ENCODE assay signal across 21 cellular contexts in genomic region chr9:27468450-27469110, GRCh38. TPM values are rescaled to one million over a fixed set of nuclear protein-coding genes. Genes with fewer than 3 reads are reported as not detected.
DNase-seq lines count a peak whose midpoint lies in the region; ATAC-seq and TF ChIP-seq lines count a peak whose summit lies in the region.
"Had no signal": no experiment of that assay in that cellular context is flagged by ENCODE, and none has a peak within 500 bp of the region (broad histone marks: within the 10 kb centered on the region; RNA-seq: fewer than 3 reads in every experiment).

No MANE protein-coding gene starts in this region.

- H3K9me3 ChIP-seq in left lung = no peaks in the 10 kb centered on the region
- H3K9me3 ChIP-seq: pancreas, stomach had no signal

- H3K27me3 Mint-ChIP-seq in stimulated activated memory B cell treated with anti-CD40 and anti-IgM and Interleukin-4, amounts not matched to agents 10 μg/mL and 1 μg/mL and 100 μg/mL, for 72 hours = no peaks in the 10 kb centered on the region

- no peak overlapping the region for H3K4me3 ChIP-seq in left lung
- H3K4me3 ChIP-seq: K562, lung, pancreas, stomach had no signal

- peaks cover 3% of the 10 kb centered on the region for H3K9me3 Mint-ChIP-seq in stimulated activated memory B cell treated with anti-CD40 and anti-IgM and Interleukin-4, amounts not matched to agents 10 μg/mL and 1 μg/mL and 100 μg/mL, for 72 hours

- H3K4me3 Mint-ChIP-seq in stimulated activated memory B cell treated with anti-CD40 and anti-IgM and Interleukin-4, amounts not matched to agents 10 μg/mL and 1 μg/mL and 100 μg/mL, for 72 hours = no peak overlapping the region
- H3K4me3 Mint-ChIP-seq: CD14-positive monocyte had no signal

- peak overlapping the region; percentile 75 for H3K27ac Mint-ChIP-seq in stimulated activated memory B cell treated with anti-CD40 and anti-IgM and Interleukin-4, amounts not matched to agents 10 μg/mL and 1 μg/mL and 100 μg/mL, for 72 hours
- H3K27ac Mint-ChIP-seq: CD14-positive monocyte had no signal

- peaks cover 4 to 7% of the 10 kb centered on the region in 2 donors for H3K4me1 ChIP-seq in left lung
- H3K4me1 ChIP-seq: pancreas had no signal

- no peaks in the 10 kb centered on the region for H3K27me3 ChIP-seq in left lung
- H3K27me3 ChIP-seq: pancreas, stomach had no signal

- DNase-seq in dermis microvascular lymphatic vessel endothelial cell (ENCODE audit: low read depth in 2 of 2) = peak; percentile 21 to 61
- DNase-seq in left lung = no peak
- no peak for DNase-seq in SKM-1 treated with dmso at 0.1 percent for 144 hours (lab: John Stamatoyannopoulos, UW; ENCODE audit: unreplicated experiment)
- no peak for DNase-seq in effector CD8-positive, alpha-beta T cell (lab: John Stamatoyannopoulos, UW)
- DNase-seq in NCI-H1105 (lab: John Stamatoyannopoulos, UW) = no peak
- DNase-seq: activated T-cell treated with anti-CD3 and anti-CD28 coated beads for 4 hours; amniotic stem cell; GDM1; NCI-H187; NCI-H774; pancreas; stimulated activated CD4-positive, alpha-beta T cell treated with anti-CD3 and anti-CD28 coated beads, Interleukin-4, amount 100 ng/mL, for 4 hours; stomach had no signal

- ATAC-seq in GM19395 (IDR thresholded peaks at IDR 0.05; ENCODE audit: unreplicated experiment) = peak; percentile 62
- ATAC-seq in HG03571 (IDR thresholded peaks at IDR 0.05; ENCODE audit: unreplicated experiment) = peak; percentile 66
- peak; percentile 92 for ATAC-seq in stimulated activated memory B cell treated with anti-CD40 and anti-IgM and Interleukin-4, amounts not matched to agents 10 μg/mL and 1 μg/mL and 100 μg/mL, for 72 hours
- ATAC-seq in left lung = no peak
- ATAC-seq: K562, pancreas had no signal

- no peak overlapping the region for H3K27ac ChIP-seq in left lung
- H3K27ac ChIP-seq: pancreas, stomach, VCaP had no signal

- H3K36me3 Mint-ChIP-seq in stimulated activated memory B cell treated with anti-CD40 and anti-IgM and Interleukin-4, amounts not matched to agents 10 μg/mL and 1 μg/mL and 100 μg/mL, for 72 hours = peaks cover 33% of the 10 kb centered on the region

- intact Hi-C loops in left lung (cut with DNase I) = no loop called here

- TF ChIP-seq CTCF in left lung (IDR thresholded peaks at IDR 0.05) = no peak

- H3K4me1 Mint-ChIP-seq in stimulated activated memory B cell treated with anti-CD40 and anti-IgM and Interleukin-4, amounts not matched to agents 10 μg/mL and 1 μg/mL and 100 μg/mL, for 72 hours = peaks cover 57% of the 10 kb centered on the region

- no peaks in the 10 kb centered on the region for H3K36me3 ChIP-seq in left lung
- H3K36me3 ChIP-seq: pancreas, stomach had no signal

RNA-seq across cellular contexts. Expression of gene IFNK, which starts 55.5 kb away (rescaled TPM):
- total RNA-seq in dermis microvascular lymphatic vessel endothelial cell = not detected in 2 replicates
- total RNA-seq in left lung = not detected
- total RNA-seq: H1, K562, lung, pancreas, stomach had no signal

Comparison
In these comparisons a context has a peak if more than half of its experiments do, and no peak if none do; other contexts are left out.
1. DNase-seq: peak in dermis microvascular lymphatic vessel endothelial cell (2 of 2); none in left lung (0 of 2), SKM-1 treated with dmso at 0.1 percent for 144 hours (single experiment), effector CD8-positive, alpha-beta T cell (single experiment) and NCI-H1105 (single experiment).